ENCODE assay signal across 8 cellular contexts in the genomic region with DNA sequence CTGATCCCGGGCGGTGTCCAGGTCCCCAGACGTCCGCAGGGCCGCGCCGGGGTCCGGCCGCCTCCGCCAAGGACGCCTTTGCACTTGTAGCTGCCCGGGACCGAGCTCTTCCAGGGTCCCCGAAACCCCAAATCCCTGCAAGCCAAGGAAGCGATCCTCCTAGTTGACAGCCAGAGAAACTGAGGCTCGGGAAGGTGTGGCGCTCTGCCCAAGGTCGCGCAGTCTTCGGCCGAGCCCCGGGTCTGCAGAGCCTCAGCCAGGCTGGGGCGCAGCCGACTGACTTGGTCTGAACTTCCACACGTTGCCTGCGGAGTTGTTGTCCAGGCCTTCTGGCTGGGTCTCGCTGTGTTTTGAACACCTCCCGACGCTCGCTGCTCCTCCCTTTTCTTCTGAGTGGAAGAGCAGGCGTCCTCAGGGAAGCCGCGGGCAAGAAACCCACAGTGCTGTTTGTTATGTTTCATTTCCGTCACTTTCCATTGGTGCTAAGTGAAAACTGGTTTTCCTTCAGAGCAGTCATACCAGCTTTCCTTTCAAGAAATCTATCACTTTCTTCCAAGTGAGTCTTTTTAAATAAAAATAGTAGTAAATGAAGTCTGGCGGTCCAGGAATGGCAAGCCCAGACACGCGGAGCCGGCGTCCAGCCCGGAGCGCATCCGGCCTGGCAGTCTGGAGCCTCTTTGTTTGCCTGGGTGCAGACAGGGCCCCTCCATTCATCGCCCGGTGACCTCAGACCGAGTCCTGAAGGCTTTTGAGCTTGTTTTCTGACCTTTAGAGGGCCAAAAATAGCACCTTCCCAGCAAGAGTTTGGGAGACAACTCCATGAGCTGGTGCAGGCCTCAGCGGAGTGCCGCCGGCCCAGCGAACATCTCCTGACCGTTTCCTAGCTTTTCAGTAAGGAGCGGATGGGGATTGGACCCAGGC. TPM values are rescaled to one million over a fixed set of nuclear protein-coding genes. Genes with fewer than 3 reads are reported as not detected.
DNase-seq lines count a peak whose midpoint lies in the region; ATAC-seq lines count a peak whose summit lies in the region.

No MANE protein-coding gene starts in this region.

- H3K9me3 ChIP-seq in neuronal stem cell (replicated peaks in 1 of 2; ENCODE audit: control insufficient read depth in 2 of 2, insufficient read depth in 1 of 2, low read depth in 1 of 2, low read length in 2 of 2), result no peaks in the 10 kb centered on the region

- H3K36me3 Mint-ChIP-seq in T-helper 1 cell treated with Interleukin-12 subunit alpha and Interleukin-12 subunit beta and Interleukin-4 antibody, amounts not matched to agents 30 μg/mL and 1 μg/mL, for 36 hours (ENCODE audit: low read depth), result no peaks in the 10 kb centered on the region
- no peaks in the 10 kb centered on the region for H3K36me3 Mint-ChIP-seq in activated naive CD4-positive, alpha-beta T cell treated with anti-CD3 and anti-CD28 coated beads, Interleukin-2, amount 50 U/mL, for 72 hours

- H3K9ac ChIP-seq in neuronal stem cell (ENCODE audit: low read depth, low read length, poor library complexity), result peak overlapping the region; percentile 86

- H3K27ac ChIP-seq in neuronal stem cell (replicated peaks; ENCODE audit: low read length), result peak overlapping the region; percentile 30

- no peak overlapping the region for H2BK15ac ChIP-seq in neuronal stem cell (ENCODE audit: low read length)

- H3K4me3 Mint-ChIP-seq in T-helper 1 cell treated with Interleukin-12 subunit alpha and Interleukin-12 subunit beta and Interleukin-4 antibody, amounts not matched to agents 30 μg/mL and 1 μg/mL, for 36 hours, result peak overlapping the region; percentile 84

- H3K27me3 Mint-ChIP-seq in T-helper 1 cell treated with Interleukin-12 subunit alpha and Interleukin-12 subunit beta and Interleukin-4 antibody, amounts not matched to agents 30 μg/mL and 1 μg/mL, for 36 hours (ENCODE audit: low read depth), result peaks cover 7% of the 10 kb centered on the region

- WGBS in neuronal stem cell (ENCODE audit: extremely low coverage in 2 of 2, insufficient read length in 2 of 2, insufficient replicate concordance in 1 of 2), 2 donors, result no CpG with 5 or more reads among the region's 51 CpGs

- H3K4me2 ChIP-seq in neuronal stem cell (ENCODE audit: insufficient read depth, low read length, poor library complexity, severe bottlenecking), result peak overlapping the region; percentile 92

- H3K4me3 ChIP-seq in neuronal stem cell (ENCODE audit: low read length in 2 of 2), result peak overlapping the region; percentile 76 to 84

- DNase-seq in T-helper 1 cell (no peak), HCEC 1CT (peak; percentile 71), NCI-H2196 (lab: John Stamatoyannopoulos, UW; ENCODE audit: unreplicated experiment) (peak; percentile 41), globus pallidus (ENCODE audit: low spot score) (peak; percentile 65), neuronal stem cell (ENCODE audit: low spot score) (peak; percentile 27), cortex of kidney (lab: John Stamatoyannopoulos, UW) (no peak)
- DNase-seq in activated naive CD4-positive, alpha-beta T cell treated with anti-CD3 and anti-CD28 coated beads, Interleukin-2, amount 50 U/mL, for 72 hours (ENCODE audit: low spot score in 2 of 2), result peak in 1 of 2 donors; percentile 25

- H2BK12ac ChIP-seq in neuronal stem cell (ENCODE audit: low read length), result no peak overlapping the region

- peaks cover 8 to 12% of the 10 kb centered on the region in 2 donors for H3K4me1 ChIP-seq in neuronal stem cell (ENCODE audit: control insufficient read depth in 2 of 2, insufficient read depth in 1 of 2, low read depth in 1 of 2, low read length in 2 of 2)

- H3K23ac ChIP-seq in neuronal stem cell (ENCODE audit: low read depth, low read length, poor library complexity), result peak overlapping the region; percentile 75

- H3K14ac ChIP-seq in neuronal stem cell (ENCODE audit: low read length), result no peak overlapping the region

- no peak overlapping the region for H2BK120ac ChIP-seq in neuronal stem cell (ENCODE audit: low read depth, low read length)

- no peaks in the 10 kb centered on the region for H3K9me3 Mint-ChIP-seq in T-helper 1 cell treated with Interleukin-12 subunit alpha and Interleukin-12 subunit beta and Interleukin-4 antibody, amounts not matched to agents 30 μg/mL and 1 μg/mL, for 36 hours
- no peaks in the 10 kb centered on the region for H3K9me3 Mint-ChIP-seq in activated naive CD4-positive, alpha-beta T cell treated with anti-CD3 and anti-CD28 coated beads, Interleukin-2, amount 50 U/mL, for 72 hours

- peaks cover 13% of the 10 kb centered on the region for H3K4me1 Mint-ChIP-seq in T-helper 1 cell treated with Interleukin-12 subunit alpha and Interleukin-12 subunit beta and Interleukin-4 antibody, amounts not matched to agents 30 μg/mL and 1 μg/mL, for 36 hours (ENCODE audit: low read depth)

- H3K27ac Mint-ChIP-seq in T-helper 1 cell treated with Interleukin-12 subunit alpha and Interleukin-12 subunit beta and Interleukin-4 antibody, amounts not matched to agents 30 μg/mL and 1 μg/mL, for 36 hours, result peak overlapping the region; percentile 52
- H3K27ac Mint-ChIP-seq in activated naive CD4-positive, alpha-beta T cell treated with anti-CD3 and anti-CD28 coated beads, Interleukin-2, amount 50 U/mL, for 72 hours, result peak overlapping the region; percentile 79 to 83

- peak; percentile 24 to 42 for ATAC-seq in activated naive CD4-positive, alpha-beta T cell treated with anti-CD3 and anti-CD28 coated beads, Interleukin-2, amount 50 U/mL, for 72 hours

- peak overlapping the region; percentile 87 for H2AFZ ChIP-seq in neuronal stem cell (ENCODE audit: low read length)

- no peak overlapping the region for H3K4ac ChIP-seq in neuronal stem cell (ENCODE audit: low read length)

- no peak overlapping the region for H4K8ac ChIP-seq in neuronal stem cell (ENCODE audit: low read depth, low read length)

- H3K36me3 ChIP-seq in neuronal stem cell (replicated peaks in 1 of 2; ENCODE audit: control insufficient read depth in 2 of 2, insufficient read depth in 2 of 2, low read length in 2 of 2), result peaks cover 3 to 28% of the 10 kb centered on the region in 2 donors

- no peak overlapping the region for H2BK5ac ChIP-seq in neuronal stem cell (ENCODE audit: low read length)

- no peaks in the 10 kb centered on the region for H3K79me1 ChIP-seq in neuronal stem cell (ENCODE audit: low read depth, low read length)

- H4K91ac ChIP-seq in neuronal stem cell (ENCODE audit: low read depth, low read length, poor library complexity), result no peak overlapping the region

- H3K27me3 ChIP-seq in neuronal stem cell (ENCODE audit: control insufficient read depth in 3 of 3, insufficient read depth in 3 of 3, low read depth in 1 of 3, low read length in 3 of 3), result no peaks in the 10 kb centered on the region

- peak overlapping the region; percentile 85 for H3K18ac ChIP-seq in neuronal stem cell (ENCODE audit: low read length)

- peak overlapping the region; percentile 68 for H2AK5ac ChIP-seq in neuronal stem cell (ENCODE audit: low read depth, low read length)

RNA-seq across cellular contexts. Expression of gene FAM210B, which starts 0.7 kb away (rescaled TPM):
- 1 to 10 TPM; 5.8 to 6.3 TPM for total RNA-seq in activated naive CD4-positive, alpha-beta T cell treated with anti-CD3 and anti-CD28 coated beads, Interleukin-2, amount 50 U/mL, for 72 hours
- 32.5 TPM for polyA plus RNA-seq in neuronal stem cell (2013, experiment 1 of 2)
- polyA plus RNA-seq in neuronal stem cell (2013, experiment 2 of 2), result 32.4 TPM

RNA-seq across cellular contexts. Expression of gene AURKA, which starts 32.5 kb away (rescaled TPM):
- 100 to 1,000 TPM in 1 of 2 donors, 10 to 100 TPM in 1; 93.0 to 130 TPM for total RNA-seq in activated naive CD4-positive, alpha-beta T cell treated with anti-CD3 and anti-CD28 coated beads, Interleukin-2, amount 50 U/mL, for 72 hours
- polyA plus RNA-seq in neuronal stem cell (2013, experiment 1 of 2), result 113 TPM
- polyA plus RNA-seq in neuronal stem cell (2013, experiment 2 of 2), result 109 TPM

RNA-seq across cellular contexts. Expression of gene CSTF1, which starts 33.0 kb away (rescaled TPM):
- 10 to 100 TPM; 68.5 to 88.7 TPM for total RNA-seq in activated naive CD4-positive, alpha-beta T cell treated with anti-CD3 and anti-CD28 coated beads, Interleukin-2, amount 50 U/mL, for 72 hours
- 28.7 TPM for polyA plus RNA-seq in neuronal stem cell (2013, experiment 1 of 2)
- polyA plus RNA-seq in neuronal stem cell (2013, experiment 2 of 2), result 29.5 TPM

RNA-seq across cellular contexts. Expression of gene CASS4, which starts 52.6 kb away (rescaled TPM):
- 1 to 10 TPM; 5.1 to 6.5 TPM for total RNA-seq in activated naive CD4-positive, alpha-beta T cell treated with anti-CD3 and anti-CD28 coated beads, Interleukin-2, amount 50 U/mL, for 72 hours
- polyA plus RNA-seq in neuronal stem cell (2013, experiment 1 of 2), result 0.22 TPM
- polyA plus RNA-seq in neuronal stem cell (2013, experiment 2 of 2), result 0.28 TPM

Comparison
In these comparisons a context has a peak if more than half of its experiments do, and no peak if none do; other contexts are left out.
1. DNase-seq: peak in HCEC 1CT (single experiment), NCI-H2196 (single experiment), globus pallidus (single experiment) and neuronal stem cell (single experiment); none in T-helper 1 cell (0 of 5) and cortex of kidney (single experiment).